22 cellular contexts compared by ENCODE assay signal in genomic region chr13:20729633-20730585, GRCh38.
"Had no signal": no experiment of that assay in that cellular context is flagged by ENCODE, and none has a peak within 500 bp of the region (broad histone marks: within the 10 kb centered on the region; RNA-seq: fewer than 3 reads in every experiment).

No MANE protein-coding gene starts in this region.

- H3K27ac ChIP-seq: coronary artery, esophagus squamous epithelium, heart left ventricle, hepatocyte, left lung, neutrophil, parathyroid adenoma, right lobe of liver, suprapubic skin, transverse colon, upper lobe of right lung, uterus had no signal

- H3K9me3 ChIP-seq: esophagus squamous epithelium, gastrocnemius medialis, heart left ventricle, left lung, neutrophil, right lobe of liver, suprapubic skin, transverse colon, upper lobe of right lung, uterus had no signal

- H3K27me3 ChIP-seq: esophagus squamous epithelium, gastrocnemius medialis, heart left ventricle, hepatocyte, left lung, neutrophil, right lobe of liver, suprapubic skin, transverse colon, upper lobe of right lung, uterus had no signal

- H3K9ac ChIP-seq: parathyroid adenoma had no signal

- DNase-seq: effector memory CD4-positive, alpha-beta T cell; esophagus squamous epithelium; heart left ventricle; left cardiac atrium; left lung; mesenchymal stem cell; naive thymus-derived CD8-positive, alpha-beta T cell; right lobe of liver; small intestine; stimulated activated CD4-positive, alpha-beta T cell treated with anti-CD3 and anti-CD28 coated beads, Interleukin-15, amount 100 ng/mL, for 24 hours; stimulated activated CD4-positive, alpha-beta T cell treated with anti-CD3 and anti-CD28 coated beads, Interleukin-2, amount 100 ng/mL, for 48 hours; stimulated activated naive B cell treated with anti-CD40 and anti-IgM and Interleukin-4, amounts not matched to agents 10 μg/mL and 1 μg/mL and 100 μg/mL, for 72 hours; stimulated activated naive CD8-positive, alpha-beta T cell treated with anti-CD3 and anti-CD28 coated beads, Interleukin-15, amount 100 ng/mL, for 72 hours; transverse colon; upper lobe of right lung; uterus had no signal

- H2AFZ ChIP-seq: hepatocyte, parathyroid adenoma had no signal

- H3K36me3 ChIP-seq: neutrophil, right lobe of liver, suprapubic skin, transverse colon, upper lobe of right lung, uterus had no signal

- H3K4me3 ChIP-seq: coronary artery, esophagus squamous epithelium, gastrocnemius medialis, heart left ventricle, hepatocyte, left lung, right lobe of liver, suprapubic skin, transverse colon, upper lobe of right lung, uterus had no signal

- H3K4me1 ChIP-seq: esophagus squamous epithelium, heart left ventricle, left lung, parathyroid adenoma, suprapubic skin, transverse colon, upper lobe of right lung, uterus had no signal

- H3K4me2 ChIP-seq: hepatocyte had no signal
